In the genomic region with DNA sequence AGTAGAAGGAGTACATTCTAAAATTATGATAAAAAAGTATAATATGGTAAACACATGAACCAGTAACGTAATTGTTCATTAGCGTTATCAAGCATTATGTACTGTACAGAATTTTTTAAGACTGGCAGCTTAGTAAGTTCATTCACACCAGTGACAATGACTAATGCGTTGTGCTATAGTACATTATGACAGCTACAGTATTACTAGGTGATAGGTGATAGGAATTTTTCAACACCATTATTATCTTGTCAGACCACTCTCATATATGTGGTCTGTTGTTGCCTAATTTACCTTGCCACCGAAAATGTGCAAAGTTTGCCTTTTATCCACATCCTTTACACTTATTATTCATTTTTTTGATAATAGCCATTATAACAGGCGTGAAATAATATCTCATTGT, we compare ENCODE assay signal across 30 cellular contexts.
"Had no signal": no experiment of that assay in that cellular context is flagged by ENCODE, and none has a peak within 500 bp of the region (broad histone marks: within the 10 kb centered on the region; RNA-seq: fewer than 3 reads in every experiment).

No MANE protein-coding gene starts in this region.

- H3K4me2 ChIP-seq: neural progenitor cell had no signal

- H3K79me2 ChIP-seq: parathyroid adenoma had no signal

- H3K36me3 ChIP-seq: neural progenitor cell, ovary, right lobe of liver, sigmoid colon, stomach, thoracic aorta, thyroid gland, tibial nerve, upper lobe of left lung, vagina had no signal

- H2AFZ ChIP-seq: neural progenitor cell, parathyroid adenoma had no signal

- H3K4me1 ChIP-seq: neural progenitor cell, parathyroid adenoma, psoas muscle, right lobe of liver, sigmoid colon, stomach, thyroid gland, tibial nerve, upper lobe of left lung, vagina had no signal

- H3K4me3 Mint-ChIP-seq: naive thymus-derived CD8-positive, alpha-beta T cell; natural killer cell treated with Interleukin-12 subunit alpha and Interleukin-12 subunit beta and Interleukin-15 and Interleukin-18, amount 100 ng/mL, for 72 hours; nephron progenitor cell; neural progenitor cell; stimulated activated effector memory CD8-positive, alpha-beta T cell treated with anti-CD3 and anti-CD28 coated beads, Interleukin-12 subunit alpha, Interleukin-12 subunit beta, amount 100 ng/mL, for 72 hours; stimulated activated naive B cell treated with anti-CD40 and anti-IgM and Interleukin-4, amounts not matched to agents 10 μg/mL and 1 μg/mL and 100 μg/mL, for 72 hours; stimulated activated naive CD8-positive, alpha-beta T cell treated with anti-CD3 and anti-CD28 coated beads, Interleukin-15, Interleukin-2, amounts not matched to agents 100 ng/mL and 50 ng/mL, for 24 hours had no signal

- DNase-seq: naive thymus-derived CD8-positive, alpha-beta T cell; nephron progenitor cell; occipital lobe; ovary; posterior cingulate gyrus; psoas muscle; right cardiac atrium; right lobe of liver; sigmoid colon; small intestine; stimulated activated CD4-positive, alpha-beta T cell treated with anti-CD3 and anti-CD28 coated beads, Interleukin-15, amount 100 ng/mL, for 24 hours; stimulated activated CD4-positive, alpha-beta T cell treated with anti-CD3 and anti-CD28 coated beads, Interleukin-2, amount 100 ng/mL, for 24 hours; stimulated activated CD4-positive, alpha-beta T cell treated with anti-CD3 and anti-CD28 coated beads, Interleukin-2, amount 100 ng/mL, for 48 hours; stimulated activated CD4-positive, alpha-beta T cell treated with anti-CD3 and anti-CD28 coated beads, Interleukin-4, amount 100 ng/mL, for 24 hours; stimulated activated naive B cell treated with anti-CD40 and anti-IgM and Interleukin-4, amounts not matched to agents 10 μg/mL and 1 μg/mL and 100 μg/mL, for 72 hours; stimulated activated naive CD4-positive, alpha-beta T cell treated with Interleukin-2 at 50 U/mL for 16 hours; stomach; thyroid gland; trophoblast cell; upper lobe of left lung had no signal

- H3K27ac Mint-ChIP-seq: naive thymus-derived CD8-positive, alpha-beta T cell; natural killer cell treated with Interleukin-12 subunit alpha and Interleukin-12 subunit beta and Interleukin-15 and Interleukin-18, amount 100 ng/mL, for 72 hours; nephron progenitor cell; neural progenitor cell; progenitor cell of endocrine pancreas; stimulated activated effector memory CD8-positive, alpha-beta T cell treated with anti-CD3 and anti-CD28 coated beads, Interleukin-12 subunit alpha, Interleukin-12 subunit beta, amount 100 ng/mL, for 72 hours; stimulated activated naive B cell treated with anti-CD40 and anti-IgM and Interleukin-4, amounts not matched to agents 10 μg/mL and 1 μg/mL and 100 μg/mL, for 72 hours; stimulated activated naive CD8-positive, alpha-beta T cell treated with anti-CD3 and anti-CD28 coated beads, Interleukin-15, Interleukin-2, amounts not matched to agents 100 ng/mL and 50 ng/mL, for 24 hours had no signal

- H3K27me3 ChIP-seq: neural progenitor cell, ovary, right lobe of liver, sigmoid colon, stomach, thyroid gland, tibial nerve, upper lobe of left lung, vagina had no signal

- FAIRE-seq: small intestine, urothelium cell line had no signal

- H3K9ac ChIP-seq: neural progenitor cell, parathyroid adenoma had no signal

- H3K9me3 ChIP-seq: ovary, psoas muscle, right lobe of liver, sigmoid colon, stomach, thoracic aorta, thyroid gland, tibial nerve, upper lobe of left lung, vagina had no signal

- H3K4me1 Mint-ChIP-seq: naive thymus-derived CD8-positive, alpha-beta T cell; nephron progenitor cell; neural progenitor cell; stimulated activated effector memory CD8-positive, alpha-beta T cell treated with anti-CD3 and anti-CD28 coated beads, Interleukin-12 subunit alpha, Interleukin-12 subunit beta, amount 100 ng/mL, for 72 hours; stimulated activated naive B cell treated with anti-CD40 and anti-IgM and Interleukin-4, amounts not matched to agents 10 μg/mL and 1 μg/mL and 100 μg/mL, for 72 hours had no signal

- H3K9me3 Mint-ChIP-seq: naive thymus-derived CD8-positive, alpha-beta T cell; natural killer cell treated with Interleukin-12 subunit alpha and Interleukin-12 subunit beta and Interleukin-15 and Interleukin-18, amount 100 ng/mL, for 72 hours; nephron progenitor cell; neural progenitor cell; stimulated activated effector memory CD8-positive, alpha-beta T cell treated with anti-CD3 and anti-CD28 coated beads, Interleukin-12 subunit alpha, Interleukin-12 subunit beta, amount 100 ng/mL, for 72 hours; stimulated activated naive B cell treated with anti-CD40 and anti-IgM and Interleukin-4, amounts not matched to agents 10 μg/mL and 1 μg/mL and 100 μg/mL, for 72 hours; stimulated activated naive CD8-positive, alpha-beta T cell treated with anti-CD3 and anti-CD28 coated beads, Interleukin-15, Interleukin-2, amounts not matched to agents 100 ng/mL and 50 ng/mL, for 24 hours had no signal

- H3K36me3 Mint-ChIP-seq: naive thymus-derived CD8-positive, alpha-beta T cell; natural killer cell treated with Interleukin-12 subunit alpha and Interleukin-12 subunit beta and Interleukin-15 and Interleukin-18, amount 100 ng/mL, for 72 hours; neural progenitor cell; stimulated activated effector memory CD8-positive, alpha-beta T cell treated with anti-CD3 and anti-CD28 coated beads, Interleukin-12 subunit alpha, Interleukin-12 subunit beta, amount 100 ng/mL, for 72 hours; stimulated activated naive B cell treated with anti-CD40 and anti-IgM and Interleukin-4, amounts not matched to agents 10 μg/mL and 1 μg/mL and 100 μg/mL, for 72 hours had no signal

- H3K4me3 ChIP-seq: neural progenitor cell, ovary, psoas muscle, right lobe of liver, sigmoid colon, stomach, thoracic aorta, thyroid gland, tibial nerve, upper lobe of left lung, vagina had no signal

- H3K27ac ChIP-seq: neural progenitor cell, ovary, parathyroid adenoma, psoas muscle, right lobe of liver, sigmoid colon, stomach, thoracic aorta, thyroid gland, tibial nerve, upper lobe of left lung, vagina had no signal

- H3K27me3 Mint-ChIP-seq: naive thymus-derived CD8-positive, alpha-beta T cell; natural killer cell treated with Interleukin-12 subunit alpha and Interleukin-12 subunit beta and Interleukin-15 and Interleukin-18, amount 100 ng/mL, for 72 hours; progenitor cell of endocrine pancreas; stimulated activated naive B cell treated with anti-CD40 and anti-IgM and Interleukin-4, amounts not matched to agents 10 μg/mL and 1 μg/mL and 100 μg/mL, for 72 hours; stimulated activated naive CD8-positive, alpha-beta T cell treated with anti-CD3 and anti-CD28 coated beads, Interleukin-15, Interleukin-2, amounts not matched to agents 100 ng/mL and 50 ng/mL, for 24 hours had no signal
